8 cellular contexts compared by ENCODE assay signal in the genomic region with DNA sequence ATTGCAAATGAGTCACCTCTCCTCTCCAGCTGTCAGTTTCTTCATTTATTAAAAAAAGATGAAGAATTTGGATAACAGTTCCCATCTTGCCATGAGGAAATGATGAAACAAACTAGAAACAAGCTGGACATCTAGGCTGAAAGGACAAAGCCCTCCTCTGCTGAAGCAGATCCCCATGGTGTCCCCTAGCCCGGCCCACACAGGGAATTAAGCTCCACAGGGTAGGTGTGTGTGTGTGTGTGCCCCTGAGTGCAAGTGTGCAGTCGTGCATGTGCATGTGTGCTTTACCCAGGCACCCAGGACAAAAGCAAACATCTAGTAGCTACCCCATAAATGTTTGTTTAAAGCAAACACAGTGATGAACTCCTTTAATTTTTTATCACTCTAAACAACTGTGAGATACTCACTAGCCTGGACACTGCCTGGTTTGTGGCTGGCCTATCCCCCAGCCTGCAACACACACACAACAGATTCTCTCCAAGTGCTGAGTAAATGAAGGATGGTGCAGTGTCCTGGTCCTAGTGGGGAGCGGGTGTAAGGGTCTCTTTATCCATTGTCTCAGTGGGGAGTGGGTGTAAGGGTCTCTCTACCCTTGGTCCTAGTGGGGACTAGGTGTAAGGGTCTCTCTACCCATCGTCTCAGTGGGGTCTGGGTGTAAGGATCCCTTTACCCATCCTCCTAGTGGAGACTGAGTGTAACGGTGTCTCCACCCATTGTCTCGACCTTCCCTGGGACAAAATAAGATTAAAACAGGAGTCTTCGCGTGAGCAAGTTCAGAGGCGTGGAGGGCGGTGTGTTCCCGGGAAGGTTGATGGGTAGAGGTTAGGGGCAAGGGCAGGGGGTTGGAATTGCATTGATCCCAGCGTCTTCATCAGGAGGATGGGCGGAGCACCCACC.
A peak's percentile ranks its signal among the peaks of the same experiment; 100 is the strongest.
DNase-seq lines count a peak whose midpoint lies in the region; ATAC-seq and TF ChIP-seq lines count a peak whose summit lies in the region.

No MANE protein-coding gene starts in this region.

- peaks cover 7% of the 10 kb centered on the region for H3K4me1 ChIP-seq in neuron (ENCODE audit: insufficient read depth, low read length)

- peak; percentile 60 for TF ChIP-seq CTCF in fibroblast of pulmonary artery (IDR thresholded peaks at IDR 0.05; ENCODE audit: low read length, missing control alignments)

- peak; percentile 76 for ATAC-seq in SK-N-SH treated with all-trans-retinoic acid at 6 μM for 48 hours

- H3K9me3 ChIP-seq in neuron (ENCODE audit: low read length) = peaks cover 4% of the 10 kb centered on the region

- H3K4me3 ChIP-seq in fibroblast of pulmonary artery (replicated peaks; ENCODE audit: low read depth, low read length) (peak overlapping the region; percentile 79), neuron (ENCODE audit: low read length) (peak overlapping the region; percentile 49)

- DNase-seq in NCI-H510A treated with DMSO at 0.1 percent for 48 hours (lab: John Stamatoyannopoulos, UW) = peak; percentile 26
- DNase-seq in NCI-H510A (lab: John Stamatoyannopoulos, UW) = no peak
- DNase-seq in fibroblast of pulmonary artery (ENCODE audit: low read depth) = no peak
- no peak for DNase-seq in NK-92 (lab: John Stamatoyannopoulos, UW; ENCODE audit: unreplicated experiment)
- no peak for DNase-seq in erythroblast (lab: John Stamatoyannopoulos, UW)
- no peak for DNase-seq in central memory CD4-positive, alpha-beta T cell

- no peaks in the 10 kb centered on the region for H3K36me3 ChIP-seq in neuron (ENCODE audit: insufficient read depth, low read length)

- no peak for TF ChIP-seq POLR2A in erythroblast (IDR thresholded peaks at IDR 0.05; ENCODE audit: low read length)

- H2AFZ ChIP-seq in neuron (ENCODE audit: low read depth, low read length) = peak overlapping the region; percentile 89

- H3K27me3 ChIP-seq in neuron (ENCODE audit: insufficient read depth, low read length) = peaks cover 31% of the 10 kb centered on the region

TF ChIP-seq in SK-N-SH treated with all-trans-retinoic acid at 6 μM for 48 hours, 23 proteins besides CTCF, POLR2A, EP300 and RAD21:
- TF ChIP-seq, protein P1, sequence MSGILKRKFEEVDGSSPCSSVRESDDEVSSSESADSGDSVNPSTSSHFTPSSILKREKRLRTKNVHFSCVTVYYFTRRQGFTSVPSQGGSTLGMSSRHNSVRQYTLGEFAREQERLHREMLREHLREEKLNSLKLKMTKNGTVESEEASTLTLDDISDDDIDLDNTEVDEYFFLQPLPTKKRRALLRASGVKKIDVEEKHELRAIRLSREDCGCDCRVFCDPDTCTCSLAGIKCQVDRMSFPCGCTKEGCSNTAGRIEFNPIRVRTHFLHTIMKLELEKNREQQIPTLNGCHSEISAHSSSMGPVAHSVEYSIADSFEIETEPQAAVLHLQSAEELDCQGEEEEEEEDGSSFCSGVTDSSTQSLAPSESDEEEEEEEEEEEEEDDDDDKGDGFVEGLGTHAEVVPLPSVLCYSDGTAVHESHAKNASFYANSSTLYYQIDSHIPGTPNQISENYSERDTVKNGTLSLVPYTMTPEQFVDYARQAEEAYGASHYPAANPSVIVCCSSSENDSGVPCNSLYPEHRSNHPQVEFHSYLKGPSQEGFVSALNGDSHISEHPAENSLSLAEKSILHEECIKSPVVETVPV (CRISPR knock-in tag; IDR thresholded peaks at IDR 0.05) = no peak
- TF ChIP-seq BACH2 (CRISPR knock-in tag; IDR thresholded peaks at IDR 0.05; ENCODE audit: borderline replicate concordance) = no peak
- no peak for TF ChIP-seq ZFP3 (CRISPR knock-in tag; IDR thresholded peaks at IDR 0.05)
- TF ChIP-seq ZNF565 (CRISPR knock-in tag; conservative IDR thresholded peaks at IDR 0.05; ENCODE audit: low read depth) = no peak
- no peak for TF ChIP-seq GLIS3 (CRISPR knock-in tag; IDR thresholded peaks at IDR 0.05)
- TF ChIP-seq, protein P2, sequence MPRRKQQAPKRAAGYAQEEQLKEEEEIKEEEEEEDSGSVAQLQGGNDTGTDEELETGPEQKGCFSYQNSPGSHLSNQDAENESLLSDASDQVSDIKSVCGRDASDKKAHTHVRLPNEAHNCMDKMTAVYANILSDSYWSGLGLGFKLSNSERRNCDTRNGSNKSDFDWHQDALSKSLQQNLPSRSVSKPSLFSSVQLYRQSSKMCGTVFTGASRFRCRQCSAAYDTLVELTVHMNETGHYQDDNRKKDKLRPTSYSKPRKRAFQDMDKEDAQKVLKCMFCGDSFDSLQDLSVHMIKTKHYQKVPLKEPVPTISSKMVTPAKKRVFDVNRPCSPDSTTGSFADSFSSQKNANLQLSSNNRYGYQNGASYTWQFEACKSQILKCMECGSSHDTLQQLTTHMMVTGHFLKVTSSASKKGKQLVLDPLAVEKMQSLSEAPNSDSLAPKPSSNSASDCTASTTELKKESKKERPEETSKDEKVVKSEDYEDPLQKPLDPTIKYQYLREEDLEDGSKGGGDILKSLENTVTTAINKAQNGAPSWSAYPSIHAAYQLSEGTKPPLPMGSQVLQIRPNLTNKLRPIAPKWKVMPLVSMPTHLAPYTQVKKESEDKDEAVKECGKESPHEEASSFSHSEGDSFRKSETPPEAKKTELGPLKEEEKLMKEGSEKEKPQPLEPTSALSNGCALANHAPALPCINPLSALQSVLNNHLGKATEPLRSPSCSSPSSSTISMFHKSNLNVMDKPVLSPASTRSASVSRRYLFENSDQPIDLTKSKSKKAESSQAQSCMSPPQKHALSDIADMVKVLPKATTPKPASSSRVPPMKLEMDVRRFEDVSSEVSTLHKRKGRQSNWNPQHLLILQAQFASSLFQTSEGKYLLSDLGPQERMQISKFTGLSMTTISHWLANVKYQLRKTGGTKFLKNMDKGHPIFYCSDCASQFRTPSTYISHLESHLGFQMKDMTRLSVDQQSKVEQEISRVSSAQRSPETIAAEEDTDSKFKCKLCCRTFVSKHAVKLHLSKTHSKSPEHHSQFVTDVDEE (CRISPR knock-in tag; IDR thresholded peaks at IDR 0.05) = no peak
